ENCODE assay signal across 16 cellular contexts in genomic region chr9:20208951-20209350, GRCh38.
DNase-seq lines count a peak whose midpoint lies in the region; ATAC-seq and TF ChIP-seq lines count a peak whose summit lies in the region.
"Had no signal": no experiment of that assay in that cellular context is flagged by ENCODE, and none has a peak within 500 bp of the region (broad histone marks: within the 10 kb centered on the region; RNA-seq: fewer than 3 reads in every experiment).

No MANE protein-coding gene starts in this region.

- DNase-seq in CD4-positive, CD25-positive, alpha-beta regulatory T cell: no peak
- DNase-seq in CD8-positive, alpha-beta memory T cell: no peak
- DNase-seq in prostate gland (ENCODE audit: low spot score) (no peak), dorsolateral prefrontal cortex (no peak)
- DNase-seq: activated CD4-positive, CD25-positive, alpha-beta regulatory T cell treated with anti-CD3 and anti-CD28 coated beads, Interleukin-2, amount 50 U/mL, for 72 hours; head of caudate nucleus; left colon; NCI-H1694 treated with DMSO at 0.1 percent for 48 hours; NCI-H748 treated with DMSO at 0.1 percent for 48 hours had no signal

- peak overlapping the region; percentile 49 for H3K4me3 ChIP-seq in CD4-positive, CD25-positive, alpha-beta regulatory T cell (ENCODE audit: low read depth, low read length)
- H3K4me3 ChIP-seq in CD8-positive, alpha-beta memory T cell (ENCODE audit: low read length): no peak overlapping the region
- H3K4me3 ChIP-seq in esophagus (ENCODE audit: low read depth in 1 of 2, low read length in 2 of 2) (no peak overlapping the region), prostate gland (no peak overlapping the region), dorsolateral prefrontal cortex (no peak overlapping the region)
- H3K4me3 ChIP-seq: BLaER1, tibial nerve had no signal

- TF ChIP-seq POLR2A in prostate gland (IDR thresholded peaks at IDR 0.05): no peak

- TF ChIP-seq CTCF in prostate gland (IDR thresholded peaks at IDR 0.05) (no peak), dorsolateral prefrontal cortex (IDR thresholded peaks at IDR 0.05 in 54 of 56, conservative IDR thresholded peaks at IDR 0.05 in 2 of 56; ENCODE audit: low read depth in 1 of 56, partially characterized antibody in 56 of 56) (no peak)

- peaks cover 0 to 4% (median 0%) of the 10 kb centered on the region in 7 donors for H3K9me3 Mint-ChIP-seq in CD4-positive, CD25-positive, alpha-beta regulatory T cell
- no peaks in the 10 kb centered on the region for H3K9me3 Mint-ChIP-seq in CD8-positive, alpha-beta memory T cell
- no peaks in the 10 kb centered on the region for H3K9me3 Mint-ChIP-seq in T-helper 1 cell treated with Interleukin-12 subunit alpha and Interleukin-12 subunit beta and Interleukin-4 antibody, amounts not matched to agents 30 μg/mL and 1 μg/mL, for 36 hours

- peak overlapping the region; percentile 84 to 98 (median 95) for H3K27ac Mint-ChIP-seq in CD4-positive, CD25-positive, alpha-beta regulatory T cell
- H3K27ac Mint-ChIP-seq in CD8-positive, alpha-beta memory T cell: peak overlapping the region in 6 of 8 donors; percentile 5 to 79 (median 64)
- peak overlapping the region; percentile 88 for H3K27ac Mint-ChIP-seq in T-helper 1 cell treated with Interleukin-12 subunit alpha and Interleukin-12 subunit beta and Interleukin-4 antibody, amounts not matched to agents 30 μg/mL and 1 μg/mL, for 36 hours

- peak overlapping the region; percentile 61 for H3K27ac ChIP-seq in CD4-positive, CD25-positive, alpha-beta regulatory T cell (ENCODE audit: insufficient read depth, low read length, poor library complexity, severe bottlenecking)
- no peak overlapping the region for H3K27ac ChIP-seq in CD8-positive, alpha-beta memory T cell (ENCODE audit: low read depth, low read length)
- H3K27ac ChIP-seq in esophagus (ENCODE audit: low read depth in 2 of 2, low read length in 1 of 2) (peak overlapping the region; percentile 55 to 78), prostate gland (no peak overlapping the region), dorsolateral prefrontal cortex (no peak overlapping the region)
- H3K27ac ChIP-seq: BLaER1, RWPE1, tibial nerve had no signal

- H3K4me1 Mint-ChIP-seq in CD4-positive, CD25-positive, alpha-beta regulatory T cell: peaks cover 18 to 44% (median 30%) of the 10 kb centered on the region in 4 donors
- H3K4me1 Mint-ChIP-seq in CD8-positive, alpha-beta memory T cell: peaks cover 29 to 34% (median 30%) of the 10 kb centered on the region in 3 donors
- peaks cover 39% of the 10 kb centered on the region for H3K4me1 Mint-ChIP-seq in T-helper 1 cell treated with Interleukin-12 subunit alpha and Interleukin-12 subunit beta and Interleukin-4 antibody, amounts not matched to agents 30 μg/mL and 1 μg/mL, for 36 hours (ENCODE audit: low read depth)

- CTCF ChIA-PET in CD8-positive, alpha-beta memory T cell (lab: Charles Lee): no interaction called here

- WGBS in esophagus, 2 donors: 66 to 76% methylated on average over 1 of the region's 1 CpG
- 88% methylated on average over 1 of the region's 1 CpG for WGBS in prostate gland

- H3K27me3 Mint-ChIP-seq in CD4-positive, CD25-positive, alpha-beta regulatory T cell: no peaks in the 10 kb centered on the region
- no peaks in the 10 kb centered on the region for H3K27me3 Mint-ChIP-seq in CD8-positive, alpha-beta memory T cell
- H3K27me3 Mint-ChIP-seq in T-helper 1 cell treated with Interleukin-12 subunit alpha and Interleukin-12 subunit beta and Interleukin-4 antibody, amounts not matched to agents 30 μg/mL and 1 μg/mL, for 36 hours (ENCODE audit: low read depth): no peaks in the 10 kb centered on the region

- H3K9me3 ChIP-seq in CD4-positive, CD25-positive, alpha-beta regulatory T cell (ENCODE audit: control insufficient read depth in 2 of 2, low read length in 2 of 2): no peaks in the 10 kb centered on the region
- H3K9me3 ChIP-seq in CD8-positive, alpha-beta memory T cell (ENCODE audit: low read length): no peaks in the 10 kb centered on the region
- H3K9me3 ChIP-seq in esophagus (ENCODE audit: control insufficient read depth in 2 of 2, insufficient read depth in 1 of 2, low read depth in 1 of 2, low read length in 1 of 2): no peaks in the 10 kb centered on the region
- no peaks in the 10 kb centered on the region for H3K9me3 ChIP-seq in prostate gland
- H3K9me3 ChIP-seq: BLaER1, tibial nerve had no signal

- intact Hi-C loops in prostate gland (cut with DNase I) (no loop called here), dorsolateral prefrontal cortex (cut with DNase I) (no loop called here)

- peaks cover 25% of the 10 kb centered on the region for H3K4me1 ChIP-seq in CD4-positive, CD25-positive, alpha-beta regulatory T cell (ENCODE audit: control insufficient read depth, insufficient read depth, low read length, poor library complexity, severe bottlenecking)
- peaks cover 33% of the 10 kb centered on the region for H3K4me1 ChIP-seq in CD8-positive, alpha-beta memory T cell (ENCODE audit: insufficient read depth, low read length)
- no peaks in the 10 kb centered on the region for H3K4me1 ChIP-seq in esophagus (ENCODE audit: control insufficient read depth in 2 of 2, insufficient read depth in 2 of 2, low read length in 1 of 2)
- no peaks in the 10 kb centered on the region for H3K4me1 ChIP-seq in prostate gland (replicated peaks)
- H3K4me1 ChIP-seq: BLaER1, tibial nerve had no signal

- H3K27me3 ChIP-seq in CD4-positive, CD25-positive, alpha-beta regulatory T cell (ENCODE audit: control insufficient read depth, insufficient read depth, low read length): no peaks in the 10 kb centered on the region
- no peaks in the 10 kb centered on the region for H3K27me3 ChIP-seq in CD8-positive, alpha-beta memory T cell (ENCODE audit: insufficient read depth, low read length, poor library complexity, severe bottlenecking)
- no peaks in the 10 kb centered on the region for H3K27me3 ChIP-seq in esophagus (ENCODE audit: control insufficient read depth in 1 of 2, insufficient read depth in 2 of 2, low read length in 2 of 2)
- no peaks in the 10 kb centered on the region for H3K27me3 ChIP-seq in prostate gland (replicated peaks; ENCODE audit: insufficient read depth)
- H3K27me3 ChIP-seq in dorsolateral prefrontal cortex: peaks cover 0 to 4% (median 0%) of the 10 kb centered on the region in 45 donors
- H3K27me3 ChIP-seq: BLaER1, tibial nerve had no signal

- no peaks in the 10 kb centered on the region for H3K36me3 Mint-ChIP-seq in CD4-positive, CD25-positive, alpha-beta regulatory T cell
- no peaks in the 10 kb centered on the region for H3K36me3 Mint-ChIP-seq in CD8-positive, alpha-beta memory T cell
- H3K36me3 Mint-ChIP-seq in T-helper 1 cell treated with Interleukin-12 subunit alpha and Interleukin-12 subunit beta and Interleukin-4 antibody, amounts not matched to agents 30 μg/mL and 1 μg/mL, for 36 hours (ENCODE audit: low read depth): peaks cover 5% of the 10 kb centered on the region

- no peaks in the 10 kb centered on the region for H3K36me3 ChIP-seq in CD4-positive, CD25-positive, alpha-beta regulatory T cell (ENCODE audit: control insufficient read depth, insufficient read depth, low read length)
- H3K36me3 ChIP-seq in CD8-positive, alpha-beta memory T cell (ENCODE audit: insufficient read depth, low read length): no peaks in the 10 kb centered on the region
- H3K36me3 ChIP-seq in esophagus (ENCODE audit: control insufficient read depth in 2 of 2, insufficient read depth in 2 of 2, low read length in 1 of 2) (no peaks in the 10 kb centered on the region), prostate gland (no peaks in the 10 kb centered on the region)
- H3K36me3 ChIP-seq: BLaER1, tibial nerve had no signal

- POLR2A ChIA-PET in CD8-positive, alpha-beta memory T cell (lab: Charles Lee): interaction anchor here (0.9 kb wide), 1 partner anchor 8 kb away, joined by 3 read pairs; no protein-coding TSS in a partner anchor

- ATAC-seq in CD4-positive, CD25-positive, alpha-beta regulatory T cell (ENCODE audit: low read depth in 2 of 2): peak in 1 of 2 donors; percentile 38
- ATAC-seq in HG03175 (IDR thresholded peaks at IDR 0.05; ENCODE audit: unreplicated experiment): no peak
- no peak for ATAC-seq in GM18868 (IDR thresholded peaks at IDR 0.05; ENCODE audit: unreplicated experiment)
- ATAC-seq: left colon had no signal

- H3K4me3 Mint-ChIP-seq in CD4-positive, CD25-positive, alpha-beta regulatory T cell: peak overlapping the region in 2 of 4 donors; percentile 71 to 77
- peak overlapping the region in 4 of 7 donors; percentile 5 to 77 (median 60) for H3K4me3 Mint-ChIP-seq in CD8-positive, alpha-beta memory T cell
- H3K4me3 Mint-ChIP-seq in T-helper 1 cell treated with Interleukin-12 subunit alpha and Interleukin-12 subunit beta and Interleukin-4 antibody, amounts not matched to agents 30 μg/mL and 1 μg/mL, for 36 hours: peak overlapping the region; percentile 41

Comparison
In these comparisons a context has a peak if more than half of its experiments do, and no peak if none do; other contexts are left out.
1. H3K27ac ChIP-seq: peak in CD4-positive, CD25-positive, alpha-beta regulatory T cell (single experiment) and esophagus (2 of 2); none in CD8-positive, alpha-beta memory T cell (single experiment), prostate gland (0 of 2) and dorsolateral prefrontal cortex (0 of 59).
2. Peak in every context shown above with its lines, with median percentiles within 50 percentile points of each other: H3K27ac Mint-ChIP-seq.